In the genomic region with DNA sequence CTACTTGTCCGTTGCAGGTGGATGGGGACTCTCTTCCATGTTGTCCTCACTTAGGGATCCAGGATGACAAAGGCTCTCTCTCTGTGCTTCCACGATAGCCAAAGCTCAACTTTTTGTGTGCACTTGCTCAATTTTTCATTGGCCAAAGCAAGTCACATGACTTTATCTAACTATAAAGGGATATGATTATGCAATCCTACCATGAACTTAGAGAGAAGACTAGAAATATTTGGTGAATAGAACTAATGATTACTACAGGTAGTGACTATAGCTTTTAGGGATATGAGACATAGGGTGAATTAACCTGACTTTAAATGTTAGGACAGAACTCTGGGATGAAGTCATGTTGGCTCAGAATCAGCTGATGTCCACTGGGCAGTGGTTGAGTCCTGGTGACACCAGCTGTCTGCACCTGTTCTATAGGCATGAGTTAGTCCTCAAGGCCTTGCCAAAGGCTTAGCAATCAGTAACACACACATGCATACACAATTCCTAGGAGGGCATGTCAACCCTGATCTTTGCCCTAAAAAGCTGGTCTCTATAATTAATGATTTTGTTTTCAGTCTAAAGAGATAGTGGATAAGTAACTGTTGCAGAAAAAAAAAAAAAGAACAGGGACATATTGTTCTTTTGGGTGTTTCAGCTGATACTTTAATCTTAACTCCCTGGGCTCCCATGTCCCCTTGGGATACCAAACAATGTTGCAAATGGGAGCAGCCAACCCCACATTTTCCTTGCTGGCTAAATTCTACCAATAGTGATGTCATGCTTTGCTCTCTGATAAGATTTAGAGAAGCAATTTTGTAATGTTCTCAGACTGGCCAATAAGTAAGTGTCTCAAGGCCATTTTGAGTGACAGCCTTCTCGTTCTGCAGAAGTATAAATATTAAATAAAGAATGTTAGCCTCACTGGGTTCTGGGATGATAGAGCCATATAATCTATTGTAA, we compare ENCODE assay signal across 1 cellular context.
TF ChIP-seq lines count a peak whose summit lies in the region.

No MANE protein-coding gene starts in this region.

TF ChIP-seq in K562, 482 proteins besides CTCF, POLR2A, EP300 and RAD21:
- peak; percentile 48 for TF ChIP-seq PKNOX1 (IDR thresholded peaks at IDR 0.05)
- TF ChIP-seq ZNF133 (CRISPR knock-in tag; IDR thresholded peaks at IDR 0.05), result no peak
- peak; percentile 92 for TF ChIP-seq TFE3 (CRISPR knock-in tag; IDR thresholded peaks at IDR 0.05)
- TF ChIP-seq CEBPB (tag; IDR thresholded peaks at IDR 0.05), result peak; percentile 91
- no peak for TF ChIP-seq XRCC3 (IDR thresholded peaks at IDR 0.05)
- no peak for TF ChIP-seq SNAPC5 (CRISPR knock-in tag; IDR thresholded peaks at IDR 0.05)
- no peak for TF ChIP-seq ZC3H4 (CRISPR knock-in tag; IDR thresholded peaks at IDR 0.05; ENCODE audit: borderline replicate concordance)
- peak; percentile 60; the same call in 1 of the 2 replicates for TF ChIP-seq RAD51 (IDR thresholded peaks at IDR 0.05; ENCODE audit: borderline replicate concordance, low read depth)
- no peak for TF ChIP-seq ZNF41 (CRISPR knock-in tag; conservative IDR thresholded peaks at IDR 0.05)
- TF ChIP-seq CEBPG (CRISPR knock-in tag; IDR thresholded peaks at IDR 0.05), result no peak
- TF ChIP-seq CEBPG (tag; conservative IDR thresholded peaks at IDR 0.05 in 1 of 2, IDR thresholded peaks at IDR 0.05 in 1 of 2), result peak; percentile 64 to 67; a peak in 3 of 4 replicates
- TF ChIP-seq TFAM (CRISPR knock-in tag; conservative IDR thresholded peaks at IDR 0.05), result no peak
- TF ChIP-seq RCOR1 (IDR thresholded peaks at IDR 0.05; ENCODE audit: borderline replicate concordance in 1 of 2, low read depth in 2 of 2, low read length in 2 of 2), result no peak
- TF ChIP-seq, protein P1, sequence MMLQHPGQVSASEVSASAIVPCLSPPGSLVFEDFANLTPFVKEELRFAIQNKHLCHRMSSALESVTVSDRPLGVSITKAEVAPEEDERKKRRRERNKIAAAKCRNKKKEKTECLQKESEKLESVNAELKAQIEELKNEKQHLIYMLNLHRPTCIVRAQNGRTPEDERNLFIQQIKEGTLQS (IDR thresholded peaks at IDR 0.05), result peak; percentile 49; the same call in 1 of the 2 replicates
- TF ChIP-seq, protein P1 (CRISPR knock-in tag; conservative IDR thresholded peaks at IDR 0.05), result no peak
- TF ChIP-seq TOE1 (IDR thresholded peaks at IDR 0.05; ENCODE audit: borderline replicate concordance), result peak; percentile 83
- no peak for TF ChIP-seq TOE1 (CRISPR knock-in tag; IDR thresholded peaks at IDR 0.05; ENCODE audit: borderline replicate concordance, low read depth)
- no peak for TF ChIP-seq TEAD4 (IDR thresholded peaks at IDR 0.05; ENCODE audit: low read length)
- TF ChIP-seq TEAD4 (CRISPR knock-in tag; IDR thresholded peaks at IDR 0.05; ENCODE audit: borderline replicate concordance), result no peak
- TF ChIP-seq, protein P2, sequence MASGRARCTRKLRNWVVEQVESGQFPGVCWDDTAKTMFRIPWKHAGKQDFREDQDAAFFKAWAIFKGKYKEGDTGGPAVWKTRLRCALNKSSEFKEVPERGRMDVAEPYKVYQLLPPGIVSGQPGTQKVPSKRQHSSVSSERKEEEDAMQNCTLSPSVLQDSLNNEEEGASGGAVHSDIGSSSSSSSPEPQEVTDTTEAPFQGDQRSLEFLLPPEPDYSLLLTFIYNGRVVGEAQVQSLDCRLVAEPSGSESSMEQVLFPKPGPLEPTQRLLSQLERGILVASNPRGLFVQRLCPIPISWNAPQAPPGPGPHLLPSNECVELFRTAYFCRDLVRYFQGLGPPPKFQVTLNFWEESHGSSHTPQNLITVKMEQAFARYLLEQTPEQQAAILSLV (tag; IDR thresholded peaks at IDR 0.05), result 0 out of 2 replicates have a peak, but pooled peaks have one; percentile 37
- no peak for TF ChIP-seq FOXA1 (IDR thresholded peaks at IDR 0.05; ENCODE audit: borderline replicate concordance)
- no peak for TF ChIP-seq HDAC1 (IDR thresholded peaks at IDR 0.05)
- TF ChIP-seq, protein P3, sequence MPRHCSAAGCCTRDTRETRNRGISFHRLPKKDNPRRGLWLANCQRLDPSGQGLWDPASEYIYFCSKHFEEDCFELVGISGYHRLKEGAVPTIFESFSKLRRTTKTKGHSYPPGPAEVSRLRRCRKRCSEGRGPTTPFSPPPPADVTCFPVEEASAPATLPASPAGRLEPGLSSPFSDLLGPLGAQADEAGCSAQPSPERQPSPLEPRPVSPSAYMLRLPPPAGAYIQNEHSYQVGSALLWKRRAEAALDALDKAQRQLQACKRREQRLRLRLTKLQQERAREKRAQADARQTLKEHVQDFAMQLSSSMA (CRISPR knock-in tag; IDR thresholded peaks at IDR 0.05), result no peak
TF ChIP-seq in K562: peak in this region for 8.
